Comparison of ENCODE assay signal across 27 cellular contexts in the genomic region with DNA sequence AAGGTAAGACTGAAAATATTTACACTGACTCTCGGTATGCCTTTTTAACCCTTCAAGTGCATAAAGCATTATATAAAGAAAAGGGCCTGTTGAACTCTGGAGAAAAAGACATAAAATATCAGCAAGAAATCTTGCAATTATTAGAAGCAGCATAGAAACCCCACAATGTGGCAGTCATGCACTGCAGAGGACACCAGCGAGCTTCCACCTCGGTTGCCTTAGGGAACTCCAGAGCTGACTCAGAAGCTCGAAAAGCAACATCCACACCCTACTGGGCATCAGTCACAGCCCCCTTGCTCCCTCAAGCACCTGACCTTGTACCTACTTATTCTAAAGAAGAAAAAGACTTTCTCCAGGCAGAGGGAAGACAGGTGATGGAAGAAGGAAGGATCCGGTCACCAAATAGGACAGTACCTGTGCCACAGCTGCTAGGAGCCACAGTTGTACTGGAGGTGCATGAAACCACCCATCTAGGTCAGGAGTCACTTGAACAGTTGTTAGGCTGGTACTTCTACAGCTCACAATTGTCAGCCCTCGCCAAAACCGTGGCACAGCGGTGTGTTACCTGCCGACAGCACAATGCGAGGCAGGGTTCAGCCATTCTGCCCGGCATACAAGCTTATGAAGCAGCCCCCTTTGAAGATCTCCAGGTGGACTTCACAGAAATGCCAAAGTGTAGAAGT. TPM values are rescaled to one million over a fixed set of nuclear protein-coding genes. Genes with fewer than 3 reads are reported as not detected.
DNase-seq lines count a peak whose midpoint lies in the region; ATAC-seq and TF ChIP-seq lines count a peak whose summit lies in the region.
"Had no signal": no experiment of that assay in that cellular context is flagged by ENCODE, and none has a peak within 500 bp of the region (broad histone marks: within the 10 kb centered on the region; RNA-seq: fewer than 3 reads in every experiment).

No MANE protein-coding gene starts in this region.

- H3K4me2 ChIP-seq in PC-3 (ENCODE audit: low read length) = peak overlapping the region; percentile 19; the same call in 1 of the 2 replicates
- H3K4me2 ChIP-seq: KMS-11 had no signal

- peaks cover 19% of the 10 kb centered on the region for H3K9me3 Mint-ChIP-seq in CD4-positive, alpha-beta T cell
- H3K9me3 Mint-ChIP-seq in neural crest cell = peaks cover 4% of the 10 kb centered on the region
- peaks cover 19 to 42% of the 10 kb centered on the region in 2 donors for H3K9me3 Mint-ChIP-seq in activated naive CD4-positive, alpha-beta T cell treated with anti-CD3 and anti-CD28 coated beads, Interleukin-2, amount 50 U/mL, for 72 hours

- no peak for ATAC-seq in CD4-positive, alpha-beta T cell (ENCODE audit: poor library complexity)
- ATAC-seq in PC-3 = no peak
- no peak for ATAC-seq in activated naive CD4-positive, alpha-beta T cell treated with anti-CD3 and anti-CD28 coated beads, Interleukin-2, amount 50 U/mL, for 72 hours
- ATAC-seq: GM12878 had no signal

- peaks cover 33% of the 10 kb centered on the region for H3K79me2 ChIP-seq in PC-3 (ENCODE audit: low read length)

- CTCF ChIA-PET in CD4-positive, alpha-beta T cell (lab: Charles Lee) = interaction anchor here (1.0 to 1.3 kb wide), 2 partner anchors 34 to 236 kb away, joined by 3 read pairs; no protein-coding TSS in a partner anchor
- CTCF ChIA-PET in PC-3 (lab: Charles Lee) = interaction anchor here (0.6 kb wide), 2 partner anchors 8 to 238 kb away, joined by 3 to 5 read pairs; no protein-coding TSS in a partner anchor

- H3K27ac Mint-ChIP-seq in CD4-positive, alpha-beta T cell = no peak overlapping the region
- no peak overlapping the region for H3K27ac Mint-ChIP-seq in neural crest cell (ENCODE audit: unreplicated experiment)
- H3K27ac Mint-ChIP-seq in activated naive CD4-positive, alpha-beta T cell treated with anti-CD3 and anti-CD28 coated beads, Interleukin-2, amount 50 U/mL, for 72 hours = no peak overlapping the region
- H3K27ac Mint-ChIP-seq: IgD-negative memory B cell had no signal

- no peaks in the 10 kb centered on the region for H3F3A ChIP-seq in PC-3 (ENCODE audit: low read length, unreplicated experiment)

- H3K4me3 Mint-ChIP-seq in CD4-positive, alpha-beta T cell = peak overlapping the region; percentile 62
- H3K4me3 Mint-ChIP-seq in neural crest cell = peak overlapping the region; percentile 96

- intact Hi-C loops in CD4-positive, alpha-beta T cell (cut with DNase I, micrococcal nuclease) = loop anchor here (5.0 to 10.0 kb wide), 4 partner anchors 65 to 563 kb away; partner anchors contain the start of genes ZNF160 (in 1 of the 2), ZNF320 (in 1 of the 2) and ZNF525 (in 1 of the 2)
- intact Hi-C loops in PC-3 (cut with micrococcal nuclease) = no loop called here

- H3K9me3 ChIP-seq in CD4-positive, alpha-beta T cell (ENCODE audit: control insufficient read depth, low read length) = peaks cover 65% of the 10 kb centered on the region
- 0 out of 2 replicates have a peak, but pooled peaks cover 10% of the 10 kb centered on the region for H3K9me3 ChIP-seq in PC-3 (ENCODE audit: low read length)

- BruUV-seq in PC-3 (replicated peaks; lab: Mats Ljungman, UMichigan) = no TSS peak

- no peak for DNase-seq in CD4-positive, alpha-beta T cell
- peak; percentile 71 for DNase-seq in PC-3
- DNase-seq in cerebellum (ENCODE audit: low spot score) = peak; percentile 34
- no peak for DNase-seq in neural crest cell (ENCODE audit: low read depth, low spot score)
- DNase-seq in EL = no peak
- no peak for DNase-seq in NCI-H1694 (lab: John Stamatoyannopoulos, UW)
- no peak for DNase-seq in activated naive CD4-positive, alpha-beta T cell treated with anti-CD3 and anti-CD28 coated beads, Interleukin-2, amount 50 U/mL, for 72 hours (ENCODE audit: low spot score in 2 of 2)
- DNase-seq: CD4-positive, CD25-positive, alpha-beta regulatory T cell; DMS53; GDM1; GOT3; NCI-H1092; NCI-H1417 treated with DMSO at 0.1 percent for 48 hours; NCI-H187; NCI-H2081 treated with DMSO at 0.1 percent for 48 hours; NCI-H2171; NCI-H226; NCI-H510A; NCI-H69; SIG-M5 had no signal

- H3K9ac ChIP-seq in PC-3 (ENCODE audit: low read length) = no peak overlapping the region
- H3K9ac ChIP-seq: KMS-11 had no signal

- H3K27ac ChIP-seq in CD4-positive, alpha-beta T cell (ENCODE audit: low read depth, low read length) = no peak overlapping the region
- no peak overlapping the region for H3K27ac ChIP-seq in PC-3 (ENCODE audit: low read length)
- H3K27ac ChIP-seq: HL-60, KMS-11, SK-N-MC had no signal

- H3K4me3 ChIP-seq in PC-3 (ENCODE audit: low read length) = no peak overlapping the region
- H3K4me3 ChIP-seq: GM12878, HAP-1, SK-N-MC had no signal

- H3K4me1 Mint-ChIP-seq in CD4-positive, alpha-beta T cell (ENCODE audit: low read depth) = peaks cover 36% of the 10 kb centered on the region
- H3K4me1 Mint-ChIP-seq in neural crest cell = peaks cover 35% of the 10 kb centered on the region

- TF ChIP-seq CTCF in CD4-positive, alpha-beta T cell (IDR thresholded peaks at IDR 0.05) = no peak
- TF ChIP-seq CTCF in PC-3 (conservative IDR thresholded peaks at IDR 0.05; ENCODE audit: low read depth, low read length) (peak; percentile 59; the same call in 1 of the 2 replicates), neural crest cell (conservative IDR thresholded peaks at IDR 0.05) (no peak)

- no peaks in the 10 kb centered on the region for H3K27me3 Mint-ChIP-seq in CD4-positive, alpha-beta T cell
- no peaks in the 10 kb centered on the region for H3K27me3 Mint-ChIP-seq in neural crest cell (ENCODE audit: low read depth)
- H3K27me3 Mint-ChIP-seq: CD4-positive, CD25-positive, alpha-beta regulatory T cell; IgD-negative memory B cell had no signal

- H3K36me3 Mint-ChIP-seq in CD4-positive, alpha-beta T cell (ENCODE audit: low read depth) = peaks cover 91% of the 10 kb centered on the region
- peaks cover 55% of the 10 kb centered on the region for H3K36me3 Mint-ChIP-seq in neural crest cell (ENCODE audit: low read depth)
- peaks cover 70 to 73% of the 10 kb centered on the region in 2 donors for H3K36me3 Mint-ChIP-seq in activated naive CD4-positive, alpha-beta T cell treated with anti-CD3 and anti-CD28 coated beads, Interleukin-2, amount 50 U/mL, for 72 hours

- no peaks in the 10 kb centered on the region for H3K27me3 ChIP-seq in CD4-positive, alpha-beta T cell (ENCODE audit: control insufficient read depth, insufficient read depth, low read length)
- H3K27me3 ChIP-seq in PC-3 (ENCODE audit: low read length) = no peaks in the 10 kb centered on the region

- H3K4me1 ChIP-seq in PC-3 (ENCODE audit: insufficient read depth, low read length) = peaks cover 21% of the 10 kb centered on the region
- H3K4me1 ChIP-seq: HAP-1 had no signal

- POLR2A ChIA-PET in CD4-positive, alpha-beta T cell (lab: Charles Lee) = interaction anchor here (0.6 kb wide), 1 partner anchor 18 kb away, joined by 3 read pairs; no protein-coding TSS in a partner anchor
- POLR2A ChIA-PET in PC-3 (lab: Charles Lee; ENCODE audit: unreplicated experiment) = no interaction called here

- no peak overlapping the region for H2AFZ ChIP-seq in PC-3 (ENCODE audit: low read length)

- H3K9me2 ChIP-seq in PC-3 (replicated peaks; ENCODE audit: low read length) = no peaks in the 10 kb centered on the region

- H4K20me1 ChIP-seq in PC-3 (ENCODE audit: low read length) = no peaks in the 10 kb centered on the region

- H3K36me3 ChIP-seq in PC-3 (ENCODE audit: low read depth, low read length) = peaks cover 47% of the 10 kb centered on the region
- H3K36me3 ChIP-seq: HAP-1 had no signal

RNA-seq across cellular contexts. Expression of gene ZNF816, which starts 2.9 kb away (rescaled TPM):
- 1 to 10 TPM; 3.6 to 5.5 TPM for total RNA-seq in CD4-positive, alpha-beta T cell
- total RNA-seq in PC-3 (2014; rRNA removed) (7.6 and 10.2 TPM in 2 replicates), cerebellum (8.9 TPM), neural crest cell (12.0 and 13.8 TPM in 2 replicates)
- 10 to 100 TPM in 1 of 2 donors, 1 to 10 TPM in 1; 7.0 to 13.0 TPM for total RNA-seq in activated naive CD4-positive, alpha-beta T cell treated with anti-CD3 and anti-CD28 coated beads, Interleukin-2, amount 50 U/mL, for 72 hours

RNA-seq across cellular contexts. Expression of gene ZNF888, which starts 36.5 kb away (rescaled TPM):
- 1 to 10 TPM; 2.5 to 3.0 TPM for total RNA-seq in CD4-positive, alpha-beta T cell
- total RNA-seq in PC-3 (2014; rRNA removed) (5.2 and 5.4 TPM in 2 replicates), cerebellum (3.4 TPM), neural crest cell (8.0 and 8.2 TPM in 2 replicates)
- total RNA-seq in activated naive CD4-positive, alpha-beta T cell treated with anti-CD3 and anti-CD28 coated beads, Interleukin-2, amount 50 U/mL, for 72 hours = 10 to 100 TPM in 1 of 2 donors, 1 to 10 TPM in 1; 4.0 to 11.6 TPM

RNA-seq across cellular contexts. Expression of gene ERVV-1, which starts 54.0 kb away (rescaled TPM):
- not detected for total RNA-seq in CD4-positive, alpha-beta T cell
- total RNA-seq in PC-3 (2014; rRNA removed) (not detected in 2 replicates), cerebellum (not detected), neural crest cell (not detected in 2 replicates)
- not detected for total RNA-seq in activated naive CD4-positive, alpha-beta T cell treated with anti-CD3 and anti-CD28 coated beads, Interleukin-2, amount 50 U/mL, for 72 hours
- total RNA-seq: CD4-positive, CD25-positive, alpha-beta regulatory T cell; Daoy; GM12878 had no signal

Comparison
In these comparisons a context has a peak if more than half of its experiments do, and no peak if none do; other contexts are left out.
1. DNase-seq: peak in PC-3 (single experiment) and cerebellum (single experiment); none in CD4-positive, alpha-beta T cell (0 of 10), neural crest cell (single experiment), EL (single experiment), NCI-H1694 (single experiment) and activated naive CD4-positive, alpha-beta T cell treated with anti-CD3 and anti-CD28 coated beads, Interleukin-2, amount 50 U/mL, for 72 hours (0 of 2).